Comparison of ENCODE assay signal across 2 cellular contexts in genomic region chr12:6582959-6583358, GRCh38.
TF ChIP-seq lines count a peak whose summit lies in the region.

No MANE protein-coding gene starts in this region.

TF ChIP-seq in IMR-90, 13 proteins besides CTCF, POLR2A, EP300 and RAD21:
- no peak for TF ChIP-seq MAFK (IDR thresholded peaks at IDR 0.05; ENCODE audit: low read depth, low read length)
- no peak for TF ChIP-seq ELK1 (IDR thresholded peaks at IDR 0.05; ENCODE audit: borderline replicate concordance, low read depth, low read length)
- TF ChIP-seq NFE2L2 (IDR thresholded peaks at IDR 0.05; ENCODE audit: low read depth, low read length) = no peak
- no peak for TF ChIP-seq BHLHE40 (IDR thresholded peaks at IDR 0.05; ENCODE audit: low read depth, low read length)

TF ChIP-seq in K562, 482 proteins besides CTCF, POLR2A, EP300 and RAD21:
- TF ChIP-seq ZNF280B (CRISPR knock-in tag; IDR thresholded peaks at IDR 0.05) = no peak
- no peak for TF ChIP-seq NR3C1 (CRISPR knock-in tag; IDR thresholded peaks at IDR 0.05)
- TF ChIP-seq MAFF (IDR thresholded peaks at IDR 0.05; ENCODE audit: low read length) = no peak
